1 cellular context compared by ENCODE assay signal in the genomic region with DNA sequence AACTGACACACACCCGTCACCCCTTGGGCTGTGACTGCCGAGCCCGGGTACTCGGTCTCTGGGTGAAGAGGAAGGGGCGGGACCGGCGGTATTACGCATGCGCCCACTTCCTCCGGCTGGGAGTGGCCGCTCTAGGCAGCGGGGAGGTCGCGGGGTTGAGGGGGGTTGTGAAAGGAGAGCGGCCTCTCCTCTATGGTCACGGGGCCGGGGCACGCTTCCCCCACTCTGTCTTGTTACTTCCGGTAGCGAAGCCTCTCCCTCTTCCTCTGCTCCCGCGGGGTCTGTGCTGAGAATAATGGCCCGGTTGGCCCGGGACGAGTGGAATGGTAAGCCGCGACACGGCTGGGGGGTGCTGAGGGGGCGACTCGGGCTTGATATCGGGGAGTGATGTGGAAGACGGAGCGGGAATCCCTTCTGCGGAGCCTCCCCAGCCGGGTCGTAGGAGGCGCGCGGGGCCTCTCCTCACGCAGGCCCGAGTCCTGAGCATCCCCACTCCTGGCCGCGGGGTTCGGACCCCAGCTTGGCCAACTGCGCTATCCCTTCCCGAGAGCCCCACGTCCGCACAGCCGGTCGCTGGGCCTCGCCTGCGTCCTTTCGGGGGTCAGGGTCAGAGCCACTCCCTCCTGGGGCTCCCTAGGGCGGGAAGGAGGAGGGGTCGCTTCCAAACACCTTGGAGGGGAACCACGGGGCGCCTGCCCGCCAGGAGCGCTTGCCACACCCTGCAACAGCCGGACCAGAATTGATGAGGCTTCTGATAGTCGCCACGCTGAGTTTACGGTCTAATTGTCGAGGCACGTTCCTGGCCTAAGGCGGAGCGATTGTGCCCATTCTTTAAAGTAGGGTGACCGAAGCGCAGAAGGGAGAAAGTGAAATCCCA.
TF ChIP-seq lines count a peak whose summit lies in the region.

TSS of gene BFAR (plus strand) at position 259 of the 877 bp plus-strand sequence. CDS start 11,396 bp downstream, outside the sequence.

TF ChIP-seq in GM12878, 131 proteins besides CTCF, POLR2A, EP300 and RAD21 (continued from another document and continues in another):
- TF ChIP-seq, protein P1, sequence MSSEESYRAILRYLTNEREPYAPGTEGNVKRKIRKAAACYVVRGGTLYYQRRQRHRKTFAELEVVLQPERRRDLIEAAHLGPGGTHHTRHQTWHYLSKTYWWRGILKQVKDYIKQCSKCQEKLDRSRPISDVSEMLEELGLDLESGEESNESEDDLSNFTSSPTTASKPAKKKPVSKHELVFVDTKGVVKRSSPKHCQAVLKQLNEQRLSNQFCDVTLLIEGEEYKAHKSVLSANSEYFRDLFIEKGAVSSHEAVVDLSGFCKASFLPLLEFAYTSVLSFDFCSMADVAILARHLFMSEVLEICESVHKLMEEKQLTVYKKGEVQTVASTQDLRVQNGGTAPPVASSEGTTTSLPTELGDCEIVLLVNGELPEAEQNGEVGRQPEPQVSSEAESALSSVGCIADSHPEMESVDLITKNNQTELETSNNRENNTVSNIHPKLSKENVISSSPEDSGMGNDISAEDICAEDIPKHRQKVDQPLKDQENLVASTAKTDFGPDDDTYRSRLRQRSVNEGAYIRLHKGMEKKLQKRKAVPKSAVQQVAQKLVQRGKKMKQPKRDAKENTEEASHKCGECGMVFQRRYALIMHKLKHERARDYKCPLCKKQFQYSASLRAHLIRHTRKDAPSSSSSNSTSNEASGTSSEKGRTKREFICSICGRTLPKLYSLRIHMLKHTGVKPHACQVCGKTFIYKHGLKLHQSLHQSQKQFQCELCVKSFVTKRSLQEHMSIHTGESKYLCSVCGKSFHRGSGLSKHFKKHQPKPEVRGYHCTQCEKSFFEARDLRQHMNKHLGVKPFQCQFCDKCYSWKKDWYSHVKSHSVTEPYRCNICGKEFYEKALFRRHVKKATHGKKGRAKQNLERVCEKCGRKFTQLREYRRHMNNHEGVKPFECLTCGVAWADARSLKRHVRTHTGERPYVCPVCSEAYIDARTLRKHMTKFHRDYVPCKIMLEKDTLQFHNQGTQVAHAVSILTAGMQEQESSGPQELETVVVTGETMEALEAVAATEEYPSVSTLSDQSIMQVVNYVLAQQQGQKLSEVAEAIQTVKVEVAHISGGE (CRISPR knock-in tag; IDR thresholded peaks at IDR 0.05), result no peak
- TF ChIP-seq TAF1 (IDR thresholded peaks at IDR 0.05; ENCODE audit: borderline replicate concordance, low read depth, low read length) (peak; percentile 97), YBX1 (IDR thresholded peaks at IDR 0.05) (no peak), DPF2 (IDR thresholded peaks at IDR 0.05) (peak; percentile 52), TCF3 (IDR thresholded peaks at IDR 0.05; ENCODE audit: borderline replicate concordance, insufficient read depth, low read depth, low read length) (peak; percentile 82; the same call in 1 of the 2 replicates), ATF7 (IDR thresholded peaks at IDR 0.05; ENCODE audit: low read depth) (no peak; the same call in 1 of the 2 replicates), IRF3 (IDR thresholded peaks at IDR 0.05) (no peak), MEF2A (IDR thresholded peaks at IDR 0.05; ENCODE audit: insufficient read depth, low read depth, low read length) (no peak), PBX3 (IDR thresholded peaks at IDR 0.05; ENCODE audit: insufficient replicate concordance, low read depth, low read length) (peak; percentile 64), RUNX3 (IDR thresholded peaks at IDR 0.05; ENCODE audit: low read length) (no peak; the same call in 1 of the 2 replicates), STAT1 (conservative IDR thresholded peaks at IDR 0.05) (no peak), ELK1 (IDR thresholded peaks at IDR 0.05; ENCODE audit: low read depth, low read length) (peak; percentile 76), NFYA (IDR thresholded peaks at IDR 0.05; ENCODE audit: borderline replicate concordance, low read depth, low read length) (no peak), KDM1A (IDR thresholded peaks at IDR 0.05; ENCODE audit: borderline replicate concordance) (no peak), NR2C1 (IDR thresholded peaks at IDR 0.05) (peak; percentile 70), JUND (IDR thresholded peaks at IDR 0.05; ENCODE audit: low read depth, low read length) (0 out of 2 replicates have a peak, but pooled peaks have one; percentile 15), CREB1 (IDR thresholded peaks at IDR 0.05; ENCODE audit: low read depth) (peak; percentile 84), NR2C2 (IDR thresholded peaks at IDR 0.05; ENCODE audit: borderline replicate concordance, control insufficient read depth, insufficient read length, low read depth) (no peak), SMAD5 (IDR thresholded peaks at IDR 0.05; ENCODE audit: low read depth) (peak; percentile 95; the same call in 1 of the 2 replicates), E2F8 (IDR thresholded peaks at IDR 0.05; ENCODE audit: low read depth, partially characterized antibody) (no peak), HDGF (IDR thresholded peaks at IDR 0.05) (0 out of 2 replicates have a peak, but pooled peaks have one; percentile 70), BACH1 (IDR thresholded peaks at IDR 0.05; ENCODE audit: borderline replicate concordance) (peak; percentile 43; the same call in 1 of the 2 replicates), FOXM1 (IDR thresholded peaks at IDR 0.05; ENCODE audit: low read depth, low read length) (no peak), NFIC (IDR thresholded peaks at IDR 0.05; ENCODE audit: low read depth, low read length) (no peak), MYC (IDR thresholded peaks at IDR 0.05; ENCODE audit: insufficient read depth, insufficient read length, insufficient replicate concordance, low read length, severe bottlenecking) (peak; percentile 48), HDAC2 (IDR thresholded peaks at IDR 0.05) (no peak), NR2F1 (conservative IDR thresholded peaks at IDR 0.05) (peak; percentile 74), HCFC1 (IDR thresholded peaks at IDR 0.05; ENCODE audit: low read length) (peak; percentile 55; the same call in 1 of the 2 replicates)
- TF ChIP-seq, protein P2, sequence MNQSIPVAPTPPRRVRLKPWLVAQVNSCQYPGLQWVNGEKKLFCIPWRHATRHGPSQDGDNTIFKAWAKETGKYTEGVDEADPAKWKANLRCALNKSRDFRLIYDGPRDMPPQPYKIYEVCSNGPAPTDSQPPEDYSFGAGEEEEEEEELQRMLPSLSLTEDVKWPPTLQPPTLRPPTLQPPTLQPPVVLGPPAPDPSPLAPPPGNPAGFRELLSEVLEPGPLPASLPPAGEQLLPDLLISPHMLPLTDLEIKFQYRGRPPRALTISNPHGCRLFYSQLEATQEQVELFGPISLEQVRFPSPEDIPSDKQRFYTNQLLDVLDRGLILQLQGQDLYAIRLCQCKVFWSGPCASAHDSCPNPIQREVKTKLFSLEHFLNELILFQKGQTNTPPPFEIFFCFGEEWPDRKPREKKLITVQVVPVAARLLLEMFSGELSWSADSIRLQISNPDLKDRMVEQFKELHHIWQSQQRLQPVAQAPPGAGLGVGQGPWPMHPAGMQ (IDR thresholded peaks at IDR 0.05; ENCODE audit: borderline replicate concordance), result no peak
- TF ChIP-seq, protein P3, sequence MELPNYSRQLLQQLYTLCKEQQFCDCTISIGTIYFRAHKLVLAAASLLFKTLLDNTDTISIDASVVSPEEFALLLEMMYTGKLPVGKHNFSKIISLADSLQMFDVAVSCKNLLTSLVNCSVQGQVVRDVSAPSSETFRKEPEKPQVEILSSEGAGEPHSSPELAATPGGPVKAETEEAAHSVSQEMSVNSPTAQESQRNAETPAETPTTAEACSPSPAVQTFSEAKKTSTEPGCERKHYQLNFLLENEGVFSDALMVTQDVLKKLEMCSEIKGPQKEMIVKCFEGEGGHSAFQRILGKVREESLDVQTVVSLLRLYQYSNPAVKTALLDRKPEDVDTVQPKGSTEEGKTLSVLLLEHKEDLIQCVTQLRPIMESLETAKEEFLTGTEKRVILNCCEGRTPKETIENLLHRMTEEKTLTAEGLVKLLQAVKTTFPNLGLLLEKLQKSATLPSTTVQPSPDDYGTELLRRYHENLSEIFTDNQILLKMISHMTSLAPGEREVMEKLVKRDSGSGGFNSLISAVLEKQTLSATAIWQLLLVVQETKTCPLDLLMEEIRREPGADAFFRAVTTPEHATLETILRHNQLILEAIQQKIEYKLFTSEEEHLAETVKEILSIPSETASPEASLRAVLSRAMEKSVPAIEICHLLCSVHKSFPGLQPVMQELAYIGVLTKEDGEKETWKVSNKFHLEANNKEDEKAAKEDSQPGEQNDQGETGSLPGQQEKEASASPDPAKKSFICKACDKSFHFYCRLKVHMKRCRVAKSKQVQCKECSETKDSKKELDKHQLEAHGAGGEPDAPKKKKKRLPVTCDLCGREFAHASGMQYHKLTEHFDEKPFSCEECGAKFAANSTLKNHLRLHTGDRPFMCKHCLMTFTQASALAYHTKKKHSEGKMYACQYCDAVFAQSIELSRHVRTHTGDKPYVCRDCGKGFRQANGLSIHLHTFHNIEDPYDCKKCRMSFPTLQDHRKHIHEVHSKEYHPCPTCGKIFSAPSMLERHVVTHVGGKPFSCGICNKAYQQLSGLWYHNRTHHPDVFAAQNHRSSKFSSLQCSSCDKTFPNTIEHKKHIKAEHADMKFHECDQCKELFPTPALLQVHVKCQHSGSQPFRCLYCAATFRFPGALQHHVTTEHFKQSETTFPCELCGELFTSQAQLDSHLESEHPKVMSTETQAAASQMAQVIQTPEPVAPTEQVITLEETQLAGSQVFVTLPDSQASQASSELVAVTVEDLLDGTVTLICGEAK (IDR thresholded peaks at IDR 0.05; ENCODE audit: borderline replicate concordance), result peak; percentile 87
- TF ChIP-seq, protein P4, sequence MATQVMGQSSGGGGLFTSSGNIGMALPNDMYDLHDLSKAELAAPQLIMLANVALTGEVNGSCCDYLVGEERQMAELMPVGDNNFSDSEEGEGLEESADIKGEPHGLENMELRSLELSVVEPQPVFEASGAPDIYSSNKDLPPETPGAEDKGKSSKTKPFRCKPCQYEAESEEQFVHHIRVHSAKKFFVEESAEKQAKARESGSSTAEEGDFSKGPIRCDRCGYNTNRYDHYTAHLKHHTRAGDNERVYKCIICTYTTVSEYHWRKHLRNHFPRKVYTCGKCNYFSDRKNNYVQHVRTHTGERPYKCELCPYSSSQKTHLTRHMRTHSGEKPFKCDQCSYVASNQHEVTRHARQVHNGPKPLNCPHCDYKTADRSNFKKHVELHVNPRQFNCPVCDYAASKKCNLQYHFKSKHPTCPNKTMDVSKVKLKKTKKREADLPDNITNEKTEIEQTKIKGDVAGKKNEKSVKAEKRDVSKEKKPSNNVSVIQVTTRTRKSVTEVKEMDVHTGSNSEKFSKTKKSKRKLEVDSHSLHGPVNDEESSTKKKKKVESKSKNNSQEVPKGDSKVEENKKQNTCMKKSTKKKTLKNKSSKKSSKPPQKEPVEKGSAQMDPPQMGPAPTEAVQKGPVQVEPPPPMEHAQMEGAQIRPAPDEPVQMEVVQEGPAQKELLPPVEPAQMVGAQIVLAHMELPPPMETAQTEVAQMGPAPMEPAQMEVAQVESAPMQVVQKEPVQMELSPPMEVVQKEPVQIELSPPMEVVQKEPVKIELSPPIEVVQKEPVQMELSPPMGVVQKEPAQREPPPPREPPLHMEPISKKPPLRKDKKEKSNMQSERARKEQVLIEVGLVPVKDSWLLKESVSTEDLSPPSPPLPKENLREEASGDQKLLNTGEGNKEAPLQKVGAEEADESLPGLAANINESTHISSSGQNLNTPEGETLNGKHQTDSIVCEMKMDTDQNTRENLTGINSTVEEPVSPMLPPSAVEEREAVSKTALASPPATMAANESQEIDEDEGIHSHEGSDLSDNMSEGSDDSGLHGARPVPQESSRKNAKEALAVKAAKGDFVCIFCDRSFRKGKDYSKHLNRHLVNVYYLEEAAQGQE (IDR thresholded peaks at IDR 0.05; ENCODE audit: low read depth, low read length), result 0 out of 2 replicates have a peak, but pooled peaks have one; percentile 25
